Comparison of ENCODE assay signal across 9 cellular contexts in the genomic region with DNA sequence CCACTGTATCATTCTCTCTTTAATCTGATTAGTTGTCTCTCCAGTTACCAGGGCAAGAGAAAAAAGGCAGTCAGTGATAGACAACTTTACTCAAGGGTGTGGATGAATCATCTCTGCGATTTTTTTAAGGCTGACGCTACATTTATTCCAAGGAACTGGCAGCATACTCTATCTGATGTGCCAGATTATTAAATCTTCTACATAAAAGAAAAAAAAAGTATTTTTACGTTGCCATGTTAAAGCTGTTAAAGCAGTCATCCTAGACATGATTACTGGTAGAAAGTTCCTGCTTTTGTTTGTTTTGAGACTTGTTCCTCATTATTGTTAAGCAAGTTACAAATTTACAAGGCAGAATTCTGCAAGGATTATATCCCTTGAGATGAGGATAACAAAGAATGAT.
DNase-seq lines count a peak whose midpoint lies in the region; ATAC-seq, FAIRE-seq and TF ChIP-seq lines count a peak whose summit lies in the region.
"Had no signal": no experiment of that assay in that cellular context is flagged by ENCODE, and none has a peak within 500 bp of the region (broad histone marks: within the 10 kb centered on the region; RNA-seq: fewer than 3 reads in every experiment).

No MANE protein-coding gene starts in this region.

- H3K27me3 ChIP-seq in pancreas = no peaks in the 10 kb centered on the region
- H3K27me3 ChIP-seq: right lobe of liver had no signal

- no peaks in the 10 kb centered on the region for H3K9me3 ChIP-seq in pancreas
- H3K9me3 ChIP-seq: right lobe of liver had no signal

- no peak overlapping the region for H3K27ac ChIP-seq in pancreas
- H3K27ac ChIP-seq: right lobe of liver had no signal

- DNase-seq in ELR (ENCODE audit: low read depth) = peak; percentile 43
- DNase-seq in RPMI7951 (ENCODE audit: low read depth) = peak; percentile 50
- DNase-seq in pancreas = no peak
- no peak for DNase-seq in NCI-H345 treated with DMSO at 0.1 percent for 48 hours (lab: John Stamatoyannopoulos, UW; ENCODE audit: unreplicated experiment)
- no peak for DNase-seq in SHP77 treated with DMSO at 0.1 percent for 48 hours (lab: John Stamatoyannopoulos, UW)
- DNase-seq in HPDE6-E6E7 (ENCODE audit: extremely low spot score) = no peak
- no peak for DNase-seq in hypothalamus (lab: John Stamatoyannopoulos, UW)
- DNase-seq: right lobe of liver had no signal

- WGBS in pancreas, 2 donors = 57 to 58% methylated on average over 3 of the region's 3 CpGs

- intact Hi-C loops in pancreas (cut with DNase I) = no loop called here

- H3K4me1 ChIP-seq in pancreas = peaks cover 0 to 8% (median 3%) of the 10 kb centered on the region in 3 donors
- H3K4me1 ChIP-seq: right lobe of liver had no signal

- H3K36me3 ChIP-seq in pancreas = no peaks in the 10 kb centered on the region
- H3K36me3 ChIP-seq: right lobe of liver had no signal

- no peak overlapping the region for H3K4me3 ChIP-seq in pancreas
- H3K4me3 ChIP-seq: right lobe of liver had no signal

- FAIRE-seq in pancreas (lab: Jason Lieb, UNC) = peak; percentile 83

- TF ChIP-seq CTCF in pancreas (IDR thresholded peaks at IDR 0.05) = no peak

- ATAC-seq in esophagus mucosa = peak; percentile 61
- ATAC-seq in pancreas = peak in 3 of 4 donors; percentile 23 to 66 (median 58)

Comparison
In these comparisons a context has a peak if more than half of its experiments do, and no peak if none do; other contexts are left out.
1. DNase-seq: peak in ELR (single experiment) and RPMI7951 (single experiment); none in pancreas (0 of 6), NCI-H345 treated with DMSO at 0.1 percent for 48 hours (single experiment), SHP77 treated with DMSO at 0.1 percent for 48 hours (single experiment), HPDE6-E6E7 (single experiment) and hypothalamus (0 of 51).